Comparison of ENCODE assay signal across 34 cellular contexts in genomic region chr1:29971703-29972102, GRCh38.
"Had no signal": no experiment of that assay in that cellular context is flagged by ENCODE, and none has a peak within 500 bp of the region (broad histone marks: within the 10 kb centered on the region; RNA-seq: fewer than 3 reads in every experiment).

No MANE protein-coding gene starts in this region.

- ATAC-seq: activated CD4-positive, alpha-beta T cell treated with anti-CD3 and anti-CD28 coated beads for 36 hours; activated CD4-positive, CD25-positive, alpha-beta regulatory T cell treated with anti-CD3 and anti-CD28 coated beads, Interleukin-2, amount 50 U/mL, for 24 hours; activated T-cell treated with anti-CD3 and anti-CD28 coated beads, Interleukin-2, amount 50 U/mL, for 72 hours; activated T-helper 17 cell treated with anti-CD3 and anti-CD28 coated beads, Interleukin-2, amount 50 U/mL, for 72 hours; PC-3; SK-N-SH treated with all-trans-retinoic acid at 6 μM for 48 hours; T-cell had no signal

- DNase-seq: activated CD4-positive, alpha-beta memory T cell treated with anti-CD3 and anti-CD28 coated beads for 36 hours; activated CD4-positive, alpha-beta T cell treated with anti-CD3 and anti-CD28 coated beads for 36 hours; activated CD4-positive, alpha-beta T cell treated with anti-CD3 and anti-CD28 coated beads, Interleukin-2, amount 50 U/mL, for 1 hour; activated effector memory CD4-positive, alpha-beta T cell treated with anti-CD3 and anti-CD28 coated beads, Interleukin-2, amount 50 U/mL, for 16 hours; activated naive CD4-positive, alpha-beta T cell; activated naive CD4-positive, alpha-beta T cell treated with anti-CD3 and anti-CD28 coated beads, Interleukin-2, amount 50 U/mL, for 16 hours; activated naive CD8-positive, alpha-beta T cell treated with anti-CD3 and anti-CD28 coated beads for 36 hours; activated T-cell treated with anti-CD3 and anti-CD28 coated beads, Interleukin-2, amount 50 U/mL, for 1 hour; activated T-cell treated with anti-CD3 and anti-CD28 coated beads, Interleukin-2, amount 50 U/mL, for 72 hours; amniotic stem cell; NCI-H1092 treated with DMSO at 0.1 percent for 48 hours; NCI-H1417; NCI-H146; NCI-H187; NCI-H2029 treated with DMSO at 0.1 percent for 48 hours; NCI-H2107; NCI-H2171; NCI-H510A; NCI-H526; NCI-H748 treated with DMSO at 0.1 percent for 48 hours; NK-92 treated with Interleukin-12 subunit alpha and Interleukin-12 subunit beta, amount 100 ng/mL, for 24 hours; PC-3; Peyer's patch; RPMI8226; SHP77 treated with DMSO at 0.1 percent for 48 hours; T-cell; T1000 had no signal

- H3K4me3 ChIP-seq: ascending aorta, cardiac muscle cell, Peyer's patch, SJSA1 had no signal

- H3K4me1 ChIP-seq: ascending aorta, Peyer's patch had no signal

- H3K9ac ChIP-seq: KMS-11 had no signal

- H3K27ac ChIP-seq: ascending aorta, cardiac muscle cell, KMS-11, Peyer's patch had no signal

- H3K27me3 ChIP-seq: ascending aorta, cardiac muscle cell, Peyer's patch, SJSA1 had no signal

- H3K9me3 ChIP-seq: ascending aorta, Peyer's patch, SJSA1 had no signal

- H3K4me2 ChIP-seq: KMS-11 had no signal

- H3K36me3 ChIP-seq: ascending aorta, cardiac muscle cell, Peyer's patch, SJSA1 had no signal
